6 cellular contexts compared by ENCODE assay signal in genomic region chr4:560061-560460, GRCh38. TPM values are rescaled to one million over a fixed set of nuclear protein-coding genes. Genes with fewer than 3 reads are reported as not detected.
"Had no signal": no experiment of that assay in that cellular context is flagged by ENCODE, and none has a peak within 500 bp of the region (broad histone marks: within the 10 kb centered on the region; RNA-seq: fewer than 3 reads in every experiment).

No MANE protein-coding gene starts in this region.

- H3K4me3 ChIP-seq: GM23338, K562 had no signal

- DNase-seq: H9, HCEC 1CT, IMR-90 had no signal

- ATAC-seq: GM23338, K562 had no signal

RNA-seq across cellular contexts. Expression of gene TMEM271, which starts 16.0 kb away (rescaled TPM):
- total RNA-seq: GM23338, HT-29, IMR-90, K562 had no signal
